16 cellular contexts compared by ENCODE assay signal in the genomic region with DNA sequence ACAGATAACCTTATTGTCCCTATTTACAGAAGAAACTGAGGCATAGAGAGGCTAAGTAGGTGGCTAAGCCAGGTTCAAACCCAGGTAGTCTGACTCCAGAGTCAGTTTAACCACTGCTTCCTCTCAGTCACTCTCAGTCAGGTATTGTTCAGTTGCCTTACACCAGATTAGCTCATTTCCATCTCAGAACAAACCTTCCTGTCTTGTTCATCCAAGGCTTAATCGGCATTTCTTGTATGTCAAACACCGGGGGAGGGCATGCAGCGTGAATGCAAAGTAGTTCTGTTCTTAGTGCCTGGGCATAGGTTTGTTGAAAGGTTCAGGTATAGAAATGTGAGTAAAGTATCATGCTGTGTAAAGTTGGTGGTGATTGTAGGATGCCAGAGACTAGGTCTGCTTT. TPM values are rescaled to one million over a fixed set of nuclear protein-coding genes. Genes with fewer than 3 reads are reported as not detected.
DNase-seq lines count a peak whose midpoint lies in the region; ATAC-seq and TF ChIP-seq lines count a peak whose summit lies in the region.
"Had no signal": no experiment of that assay in that cellular context is flagged by ENCODE, and none has a peak within 500 bp of the region (broad histone marks: within the 10 kb centered on the region; RNA-seq: fewer than 3 reads in every experiment).

No MANE protein-coding gene starts in this region.

- DNase-seq in stimulated activated CD4-positive, alpha-beta T cell treated with anti-CD3 and anti-CD28 coated beads, Interleukin-4, amount 100 ng/mL, for 1 hour = peak; percentile 5
- no peak for DNase-seq in stimulated activated CD4-positive, alpha-beta T cell treated with anti-CD3 and anti-CD28 coated beads, Interleukin-4, amount 100 ng/mL, for 24 hours
- DNase-seq in astrocyte of the hippocampus (ENCODE audit: low read depth, low spot score) (peak; percentile 7), left colon (no peak), glomerular visceral epithelial cell (ENCODE audit: extremely low spot score) (no peak), sigmoid colon (no peak)
- DNase-seq: activated CD4-positive, alpha-beta T cell treated with anti-CD3 and anti-CD28 coated beads for 4 hours; cerebellar nuclear complex; H7; heart right ventricle; Kasumi-1; NCI-H1694 treated with DMSO at 0.1 percent for 48 hours; NCI-H510A treated with DMSO at 0.1 percent for 48 hours had no signal

- H3K4me3 ChIP-seq in sigmoid colon = no peak overlapping the region
- H3K4me3 ChIP-seq: BLaER1, heart right ventricle had no signal

- no peak for TF ChIP-seq POLR2A in sigmoid colon (IDR thresholded peaks at IDR 0.05)

- peak overlapping the region; percentile 67 for H3K27ac Mint-ChIP-seq in stimulated activated memory B cell treated with anti-CD40 and anti-IgM and Interleukin-4, amounts not matched to agents 10 μg/mL and 1 μg/mL and 100 μg/mL, for 72 hours

- no peaks in the 10 kb centered on the region for H3K27me3 ChIP-seq in sigmoid colon
- H3K27me3 ChIP-seq: BLaER1, heart right ventricle had no signal

- peaks cover 0 to 40% (median 6%) of the 10 kb centered on the region in 4 donors for H3K36me3 ChIP-seq in sigmoid colon

- peaks cover 0 to 10% (median 5%) of the 10 kb centered on the region in 4 donors for H3K4me1 ChIP-seq in sigmoid colon

- WGBS in sigmoid colon, 2 donors = 70 to 90% methylated on average over 3 of the region's 3 CpGs

- H3K9me3 Mint-ChIP-seq in stimulated activated memory B cell treated with anti-CD40 and anti-IgM and Interleukin-4, amounts not matched to agents 10 μg/mL and 1 μg/mL and 100 μg/mL, for 72 hours = no peaks in the 10 kb centered on the region

- H3K36me3 Mint-ChIP-seq in stimulated activated memory B cell treated with anti-CD40 and anti-IgM and Interleukin-4, amounts not matched to agents 10 μg/mL and 1 μg/mL and 100 μg/mL, for 72 hours = peaks cover 49% of the 10 kb centered on the region

- TF ChIP-seq EP300 in sigmoid colon (IDR thresholded peaks at IDR 0.05) = no peak

- no peak overlapping the region for H3K27ac ChIP-seq in sigmoid colon
- H3K27ac ChIP-seq: BLaER1 had no signal

- ATAC-seq in HG03565 (IDR thresholded peaks at IDR 0.05; ENCODE audit: unreplicated experiment) (peak; percentile 52), left colon (no peak)
- ATAC-seq in stimulated activated memory B cell treated with anti-CD40 and anti-IgM and Interleukin-4, amounts not matched to agents 10 μg/mL and 1 μg/mL and 100 μg/mL, for 72 hours = peak; percentile 56
- ATAC-seq: heart right ventricle had no signal

- H3K4me3 Mint-ChIP-seq in stimulated activated memory B cell treated with anti-CD40 and anti-IgM and Interleukin-4, amounts not matched to agents 10 μg/mL and 1 μg/mL and 100 μg/mL, for 72 hours = no peak overlapping the region

- no peaks in the 10 kb centered on the region for H3K27me3 Mint-ChIP-seq in stimulated activated memory B cell treated with anti-CD40 and anti-IgM and Interleukin-4, amounts not matched to agents 10 μg/mL and 1 μg/mL and 100 μg/mL, for 72 hours

- intact Hi-C loops in left colon (cut with DNase I, micrococcal nuclease) = no loop called here
- intact Hi-C loops in sigmoid colon (cut with DNase I) = no loop called here

- no peaks in the 10 kb centered on the region for H3K9me3 ChIP-seq in sigmoid colon
- H3K9me3 ChIP-seq: BLaER1 had no signal

- peaks cover 29% of the 10 kb centered on the region for H3K4me1 Mint-ChIP-seq in stimulated activated memory B cell treated with anti-CD40 and anti-IgM and Interleukin-4, amounts not matched to agents 10 μg/mL and 1 μg/mL and 100 μg/mL, for 72 hours

- TF ChIP-seq CTCF in sigmoid colon (IDR thresholded peaks at IDR 0.05) = no peak

RNA-seq across cellular contexts. Expression of a gene that starts 51.7 kb away (rescaled TPM):
- total RNA-seq in left colon (10 to 100 TPM; 35.0 to 37.6 TPM), sigmoid colon (10 to 100 TPM; 33.0 to 47.9 (median 42.5) TPM)
- polyA plus RNA-seq in sigmoid colon = 10 to 100 TPM; 27.3 to 34.8 (median 34.2) TPM

Comparison
In these comparisons a context has a peak if more than half of its experiments do, and no peak if none do; other contexts are left out.
1. DNase-seq: peak in stimulated activated CD4-positive, alpha-beta T cell treated with anti-CD3 and anti-CD28 coated beads, Interleukin-4, amount 100 ng/mL, for 1 hour (single experiment) and astrocyte of the hippocampus (single experiment); none in stimulated activated CD4-positive, alpha-beta T cell treated with anti-CD3 and anti-CD28 coated beads, Interleukin-4, amount 100 ng/mL, for 24 hours (single experiment), left colon (0 of 2), glomerular visceral epithelial cell (single experiment) and sigmoid colon (single experiment).